Comparison of ENCODE assay signal across 1 cellular context in genomic region chr14:21093769-21094681, GRCh38.
TF ChIP-seq lines count a peak whose summit lies in the region.

No MANE protein-coding gene starts in this region.

TF ChIP-seq in HepG2, 621 proteins besides CTCF, POLR2A, EP300 and RAD21 (continues in another document):
- no peak for TF ChIP-seq BATF2 (CRISPR knock-in tag; IDR thresholded peaks at IDR 0.05)
- no peak for TF ChIP-seq EED (CRISPR knock-in tag; IDR thresholded peaks at IDR 0.05)
- TF ChIP-seq USF2 (IDR thresholded peaks at IDR 0.05; ENCODE audit: low read depth, low read length), result no peak
- TF ChIP-seq USF2 (CRISPR knock-in tag; IDR thresholded peaks at IDR 0.05; ENCODE audit: borderline replicate concordance), result no peak
- peak; percentile 45 for TF ChIP-seq PCBP2 (optimal IDR thresholded peaks at IDR 0.05; ENCODE audit: low read depth, low read length, poor library complexity, severe bottlenecking)
- TF ChIP-seq EZH2 (conservative IDR thresholded peaks at IDR 0.05; ENCODE audit: low read depth, low read length), result no peak
- 0 out of 2 replicates have a peak, but pooled peaks have one; percentile 65 for TF ChIP-seq AKAP8 (CRISPR knock-in tag; IDR thresholded peaks at IDR 0.05)
- TF ChIP-seq GABPB1 (CRISPR knock-in tag; IDR thresholded peaks at IDR 0.05), result no peak
- no peak for TF ChIP-seq ZNF691 (CRISPR knock-in tag; IDR thresholded peaks at IDR 0.05; ENCODE audit: borderline replicate concordance, low read depth)
- no peak for TF ChIP-seq NKX3-1 (CRISPR knock-in tag; IDR thresholded peaks at IDR 0.05)
- TF ChIP-seq ZNF18 (CRISPR knock-in tag; IDR thresholded peaks at IDR 0.05; ENCODE audit: insufficient replicate concordance), result no peak
- peak; percentile 72 for TF ChIP-seq ZSCAN25 (CRISPR knock-in tag; IDR thresholded peaks at IDR 0.05)
- TF ChIP-seq GABPA (IDR thresholded peaks at IDR 0.05; ENCODE audit: low read depth, low read length), result no peak
- TF ChIP-seq GABPA (CRISPR knock-in tag; IDR thresholded peaks at IDR 0.05; ENCODE audit: low read depth), result no peak
- TF ChIP-seq RFX5 (IDR thresholded peaks at IDR 0.05; ENCODE audit: low read depth, low read length), result no peak
- TF ChIP-seq ZFP90 (CRISPR knock-in tag; IDR thresholded peaks at IDR 0.05; ENCODE audit: borderline replicate concordance), result no peak
- no peak for TF ChIP-seq ZNF546 (CRISPR knock-in tag; conservative IDR thresholded peaks at IDR 0.05)
- no peak for TF ChIP-seq PTBP1 (IDR thresholded peaks at IDR 0.05; ENCODE audit: low read depth, low read length, poor library complexity, severe bottlenecking)
- TF ChIP-seq EEA1 (CRISPR knock-in tag; IDR thresholded peaks at IDR 0.05; ENCODE audit: borderline replicate concordance), result no peak
- TF ChIP-seq FOXP1 (IDR thresholded peaks at IDR 0.05), result no peak
- no peak for TF ChIP-seq FOXP1 (CRISPR knock-in tag; IDR thresholded peaks at IDR 0.05)
- TF ChIP-seq TAF1 (CRISPR knock-in tag; IDR thresholded peaks at IDR 0.05), result no peak
- TF ChIP-seq ZBTB2 (CRISPR knock-in tag; IDR thresholded peaks at IDR 0.05; ENCODE audit: low read depth), result no peak
- TF ChIP-seq ELF4 (CRISPR knock-in tag; IDR thresholded peaks at IDR 0.05; ENCODE audit: borderline replicate concordance), result no peak
- TF ChIP-seq GMEB2 (CRISPR knock-in tag; IDR thresholded peaks at IDR 0.05; ENCODE audit: low read depth), result no peak
- no peak for TF ChIP-seq ZMAT3 (CRISPR knock-in tag; conservative IDR thresholded peaks at IDR 0.05)
- TF ChIP-seq FOXP4 (CRISPR knock-in tag; IDR thresholded peaks at IDR 0.05), result no peak
- no peak for TF ChIP-seq GRHL1 (CRISPR knock-in tag; conservative IDR thresholded peaks at IDR 0.05)
- TF ChIP-seq ZNF747 (CRISPR knock-in tag; IDR thresholded peaks at IDR 0.05; ENCODE audit: borderline replicate concordance), result no peak
- no peak for TF ChIP-seq ZNF639 (CRISPR knock-in tag; conservative IDR thresholded peaks at IDR 0.05)
- TF ChIP-seq ZNF513 (CRISPR knock-in tag; conservative IDR thresholded peaks at IDR 0.05), result no peak
- TF ChIP-seq ZFP36L2 (CRISPR knock-in tag; IDR thresholded peaks at IDR 0.05), result no peak
- TF ChIP-seq GFI1 (CRISPR knock-in tag; IDR thresholded peaks at IDR 0.05; ENCODE audit: borderline replicate concordance), result no peak
- TF ChIP-seq ZNF678 (CRISPR knock-in tag; IDR thresholded peaks at IDR 0.05), result no peak
- TF ChIP-seq GATAD1 (CRISPR knock-in tag; IDR thresholded peaks at IDR 0.05), result no peak
- TF ChIP-seq TFDP1 (CRISPR knock-in tag; IDR thresholded peaks at IDR 0.05; ENCODE audit: borderline replicate concordance), result no peak
- no peak for TF ChIP-seq PLRG1 (conservative IDR thresholded peaks at IDR 0.05)
- TF ChIP-seq KDM3A (CRISPR knock-in tag; IDR thresholded peaks at IDR 0.05; ENCODE audit: low read depth), result no peak
- TF ChIP-seq ZNF7 (CRISPR knock-in tag; IDR thresholded peaks at IDR 0.05), result no peak
- TF ChIP-seq IKZF4 (CRISPR knock-in tag; IDR thresholded peaks at IDR 0.05; ENCODE audit: borderline replicate concordance, low read depth, not compliant biosample characterization), result no peak
- TF ChIP-seq MAFK (conservative IDR thresholded peaks at IDR 0.05 in 1 of 2, IDR thresholded peaks at IDR 0.05 in 1 of 2; ENCODE audit: low read length in 2 of 2), result no peak
- no peak for TF ChIP-seq ZNF24 (IDR thresholded peaks at IDR 0.05)
- TF ChIP-seq ZNF382 (CRISPR knock-in tag; IDR thresholded peaks at IDR 0.05; ENCODE audit: borderline replicate concordance), result no peak
- TF ChIP-seq XBP1 (CRISPR knock-in tag; IDR thresholded peaks at IDR 0.05), result no peak
- no peak for TF ChIP-seq ZNF589 (CRISPR knock-in tag; conservative IDR thresholded peaks at IDR 0.05)
